8 cellular contexts compared by ENCODE assay signal in the genomic region with DNA sequence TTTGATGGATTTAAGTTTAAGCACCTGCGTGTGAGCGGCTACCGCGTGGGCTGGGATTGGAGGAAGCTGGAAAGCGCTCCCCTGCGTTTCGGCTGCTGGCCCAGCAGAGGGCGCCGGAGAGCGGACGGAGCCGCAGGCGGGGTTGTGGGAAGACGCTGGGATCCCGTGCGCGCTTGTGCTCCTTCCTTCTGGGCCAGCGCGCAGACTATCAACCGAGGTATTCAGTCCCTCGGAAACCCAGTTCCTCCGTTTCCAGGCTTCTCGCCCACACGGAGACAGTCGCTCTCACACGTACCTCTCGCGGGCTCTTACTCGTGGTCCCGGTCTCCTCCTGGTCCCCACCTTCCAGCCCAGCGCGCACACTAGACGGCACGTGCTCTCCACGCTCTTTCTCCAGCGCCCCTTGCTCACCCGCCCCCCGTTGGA. TPM values are rescaled to one million over a fixed set of nuclear protein-coding genes. Genes with fewer than 3 reads are reported as not detected.
A peak's percentile ranks its signal among the peaks of the same experiment; 100 is the strongest.
DNase-seq lines count a peak whose midpoint lies in the region; TF ChIP-seq lines count a peak whose summit lies in the region.

No MANE protein-coding gene starts in this region.

- DNase-seq in GM12865 (ENCODE audit: low read depth) (no peak), WERI-Rb-1 (no peak), dermis blood vessel endothelial cell (peak; percentile 47), mesothelial cell of epicardium (ENCODE audit: low spot score in 2 of 2, unreplicated experiment in 2 of 2) (no peak), stomach (peak; percentile 72), DMS79 (lab: John Stamatoyannopoulos, UW) (no peak), cerebellar nuclear complex (lab: John Stamatoyannopoulos, UW) (no peak)
- no peak for DNase-seq in effector CD4-positive, alpha-beta T cell

- no peak for TF ChIP-seq POLR2A in stomach (IDR thresholded peaks at IDR 0.05)

- no peak overlapping the region for H3K27ac Mint-ChIP-seq in mesothelial cell of epicardium

- no peak overlapping the region for H3K27ac ChIP-seq in WERI-Rb-1
- H3K27ac ChIP-seq in stomach: no peak overlapping the region

- H3K36me3 ChIP-seq in WERI-Rb-1 (peaks cover 7% of the 10 kb centered on the region), stomach (peaks cover 28 to 38% (median 35%) of the 10 kb centered on the region in 4 donors)

- 43 to 51% (median 46%) methylated on average over 32 to 38 of the region's 38 CpGs for WGBS in stomach, 5 donors

- TF ChIP-seq EP300 in stomach (IDR thresholded peaks at IDR 0.05): no peak

- H3K4me3 ChIP-seq in GM12865 (ENCODE audit: low read depth, low read length): no peak overlapping the region
- no peak overlapping the region for H3K4me3 ChIP-seq in WERI-Rb-1 (ENCODE audit: low read depth, low read length)
- H3K4me3 ChIP-seq in stomach: no peak overlapping the region

- H3K4me1 Mint-ChIP-seq in mesothelial cell of epicardium: no peaks in the 10 kb centered on the region

- TF ChIP-seq CTCF in GM12865 (IDR thresholded peaks at IDR 0.05; ENCODE audit: insufficient read depth, low read depth, low read length, missing control alignments) (peak; percentile 42), WERI-Rb-1 (IDR thresholded peaks at IDR 0.05; ENCODE audit: low read depth, low read length) (peak; percentile 58), mesothelial cell of epicardium (IDR thresholded peaks at IDR 0.05; ENCODE audit: unreplicated experiment) (peak; percentile 35), stomach (IDR thresholded peaks at IDR 0.05) (peak in 5 of 7 experiments; percentile 68 to 83 (median 81))

- no peak overlapping the region for H3K4me3 Mint-ChIP-seq in mesothelial cell of epicardium

- intact Hi-C loops in stomach (cut with DNase I; ENCODE audit: low total_unique reads): no loop called here

- H3K9me3 Mint-ChIP-seq in mesothelial cell of epicardium: peaks cover 37% of the 10 kb centered on the region

- H3K4me1 ChIP-seq in stomach: peaks cover 16 to 33% (median 20%) of the 10 kb centered on the region in 4 donors

- H3K9me3 ChIP-seq in WERI-Rb-1 (ENCODE audit: severe bottlenecking): no peaks in the 10 kb centered on the region
- no peaks in the 10 kb centered on the region for H3K9me3 ChIP-seq in stomach

- H3K27me3 ChIP-seq in WERI-Rb-1 (ENCODE audit: insufficient read depth, low read depth, severe bottlenecking) (peaks cover 2% of the 10 kb centered on the region), stomach (no peaks in the 10 kb centered on the region)

- H3K36me3 Mint-ChIP-seq in mesothelial cell of epicardium: peaks cover 45% of the 10 kb centered on the region

- no peaks in the 10 kb centered on the region for H3K27me3 Mint-ChIP-seq in mesothelial cell of epicardium (ENCODE audit: low read depth)

RNA-seq across cellular contexts. Expression of gene EPN1, which starts 28.8 kb away (rescaled TPM):
- total RNA-seq in dermis blood vessel endothelial cell (71.6 and 243 TPM in 2 replicates), mesothelial cell of epicardium (99.6 to 104 TPM (median 102 TPM) in 3 replicates), stomach (100 to 1,000 TPM in 3 of 5 donors, 10 to 100 TPM in 2; 17.8 to 363 (median 184) TPM)
- 100 to 1,000 TPM in 2 of 3 donors, 10 to 100 TPM in 1; 74.6 to 213 (median 183) TPM for polyA plus RNA-seq in stomach

RNA-seq across cellular contexts. Expression of gene NLRP9, which starts 34.4 kb away (rescaled TPM):
- total RNA-seq in dermis blood vessel endothelial cell: not detected in 2 replicates
- total RNA-seq in mesothelial cell of epicardium: not detected in 3 replicates
- not detected for total RNA-seq in stomach
- not detected for polyA plus RNA-seq in stomach

RNA-seq across cellular contexts. Expression of gene U2AF2, which starts 49.0 kb away (rescaled TPM):
- total RNA-seq in dermis blood vessel endothelial cell (84.1 and 172 TPM in 2 replicates), mesothelial cell of epicardium (226 to 245 TPM (median 230 TPM) in 3 replicates), stomach (100 to 1,000 TPM in 4 of 5 donors, 10 to 100 TPM in 1; 70.5 to 463 (median 183) TPM)
- 10 to 100 TPM; 53.2 to 91.4 (median 62.2) TPM for polyA plus RNA-seq in stomach

RNA-seq across cellular contexts. Expression of gene RFPL4A, which starts 55.1 kb away (rescaled TPM):
- total RNA-seq in dermis blood vessel endothelial cell: 0.14 and 0.51 TPM in 2 replicates
- not detected in 3 replicates for total RNA-seq in mesothelial cell of epicardium
- 1 to 10 TPM in 1 of 5 donors, not detected in 4; 1.7 TPM for total RNA-seq in stomach
- polyA plus RNA-seq in stomach: not detected

RNA-seq across cellular contexts. Expression of gene CCDC106, which starts 55.8 kb away (rescaled TPM):
- total RNA-seq in dermis blood vessel endothelial cell (7.8 and 13.9 TPM in 2 replicates), mesothelial cell of epicardium (20.8 to 24.0 TPM (median 23.6 TPM) in 3 replicates), stomach (10 to 100 TPM in 3 of 5 donors, 1 to 10 TPM in 2; 3.5 to 25.5 (median 13.4) TPM)
- 10 to 100 TPM; 12.0 to 19.4 (median 14.1) TPM for polyA plus RNA-seq in stomach

Comparison
In these comparisons a context has a peak if more than half of its experiments do, and no peak if none do; other contexts are left out.
1. DNase-seq: peak in dermis blood vessel endothelial cell (single experiment) and stomach (single experiment); none in GM12865 (single experiment), WERI-Rb-1 (single experiment), mesothelial cell of epicardium (0 of 2), effector CD4-positive, alpha-beta T cell (single experiment), DMS79 (single experiment) and cerebellar nuclear complex (0 of 2).
2. Peak in every context shown above with its lines, with median percentiles within 50 percentile points of each other: CTCF ChIP-seq.